In genomic region chr1:105641407-105641806, GRCh38 we compare ENCODE assay signal across 2 cellular contexts.
TF ChIP-seq lines count a peak whose summit lies in the region.

No MANE protein-coding gene starts in this region.

TF ChIP-seq in GM23338, 12 proteins besides CTCF, POLR2A, EP300 and RAD21 (continued from another document):
- TF ChIP-seq ZNF462 (CRISPR knock-in tag; IDR thresholded peaks at IDR 0.05) (no peak), ZNF331 (CRISPR knock-in tag; IDR thresholded peaks at IDR 0.05; ENCODE audit: low read depth) (no peak), JUNB (IDR thresholded peaks at IDR 0.05; ENCODE audit: unreplicated experiment) (no peak), NANOG (IDR thresholded peaks at IDR 0.05; ENCODE audit: borderline replicate concordance) (no peak), EZH2 (IDR thresholded peaks at IDR 0.05; ENCODE audit: low read depth, unreplicated experiment) (no peak), ZNF114 (CRISPR knock-in tag; IDR thresholded peaks at IDR 0.05) (no peak), POLR2AphosphoS5 (IDR thresholded peaks at IDR 0.05; ENCODE audit: low read depth) (no peak), STAT1 (IDR thresholded peaks at IDR 0.05; ENCODE audit: unreplicated experiment) (no peak)
- TF ChIP-seq, protein P1, sequence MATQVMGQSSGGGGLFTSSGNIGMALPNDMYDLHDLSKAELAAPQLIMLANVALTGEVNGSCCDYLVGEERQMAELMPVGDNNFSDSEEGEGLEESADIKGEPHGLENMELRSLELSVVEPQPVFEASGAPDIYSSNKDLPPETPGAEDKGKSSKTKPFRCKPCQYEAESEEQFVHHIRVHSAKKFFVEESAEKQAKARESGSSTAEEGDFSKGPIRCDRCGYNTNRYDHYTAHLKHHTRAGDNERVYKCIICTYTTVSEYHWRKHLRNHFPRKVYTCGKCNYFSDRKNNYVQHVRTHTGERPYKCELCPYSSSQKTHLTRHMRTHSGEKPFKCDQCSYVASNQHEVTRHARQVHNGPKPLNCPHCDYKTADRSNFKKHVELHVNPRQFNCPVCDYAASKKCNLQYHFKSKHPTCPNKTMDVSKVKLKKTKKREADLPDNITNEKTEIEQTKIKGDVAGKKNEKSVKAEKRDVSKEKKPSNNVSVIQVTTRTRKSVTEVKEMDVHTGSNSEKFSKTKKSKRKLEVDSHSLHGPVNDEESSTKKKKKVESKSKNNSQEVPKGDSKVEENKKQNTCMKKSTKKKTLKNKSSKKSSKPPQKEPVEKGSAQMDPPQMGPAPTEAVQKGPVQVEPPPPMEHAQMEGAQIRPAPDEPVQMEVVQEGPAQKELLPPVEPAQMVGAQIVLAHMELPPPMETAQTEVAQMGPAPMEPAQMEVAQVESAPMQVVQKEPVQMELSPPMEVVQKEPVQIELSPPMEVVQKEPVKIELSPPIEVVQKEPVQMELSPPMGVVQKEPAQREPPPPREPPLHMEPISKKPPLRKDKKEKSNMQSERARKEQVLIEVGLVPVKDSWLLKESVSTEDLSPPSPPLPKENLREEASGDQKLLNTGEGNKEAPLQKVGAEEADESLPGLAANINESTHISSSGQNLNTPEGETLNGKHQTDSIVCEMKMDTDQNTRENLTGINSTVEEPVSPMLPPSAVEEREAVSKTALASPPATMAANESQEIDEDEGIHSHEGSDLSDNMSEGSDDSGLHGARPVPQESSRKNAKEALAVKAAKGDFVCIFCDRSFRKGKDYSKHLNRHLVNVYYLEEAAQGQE (IDR thresholded peaks at IDR 0.05; ENCODE audit: unreplicated experiment), result no peak
- TF ChIP-seq, protein P2, sequence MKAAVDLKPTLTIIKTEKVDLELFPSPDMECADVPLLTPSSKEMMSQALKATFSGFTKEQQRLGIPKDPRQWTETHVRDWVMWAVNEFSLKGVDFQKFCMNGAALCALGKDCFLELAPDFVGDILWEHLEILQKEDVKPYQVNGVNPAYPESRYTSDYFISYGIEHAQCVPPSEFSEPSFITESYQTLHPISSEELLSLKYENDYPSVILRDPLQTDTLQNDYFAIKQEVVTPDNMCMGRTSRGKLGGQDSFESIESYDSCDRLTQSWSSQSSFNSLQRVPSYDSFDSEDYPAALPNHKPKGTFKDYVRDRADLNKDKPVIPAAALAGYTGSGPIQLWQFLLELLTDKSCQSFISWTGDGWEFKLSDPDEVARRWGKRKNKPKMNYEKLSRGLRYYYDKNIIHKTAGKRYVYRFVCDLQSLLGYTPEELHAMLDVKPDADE (IDR thresholded peaks at IDR 0.05), result no peak

TF ChIP-seq in WTC11, 78 proteins besides CTCF, POLR2A, EP300 and RAD21 (continued from another document):
- TF ChIP-seq, protein P3, sequence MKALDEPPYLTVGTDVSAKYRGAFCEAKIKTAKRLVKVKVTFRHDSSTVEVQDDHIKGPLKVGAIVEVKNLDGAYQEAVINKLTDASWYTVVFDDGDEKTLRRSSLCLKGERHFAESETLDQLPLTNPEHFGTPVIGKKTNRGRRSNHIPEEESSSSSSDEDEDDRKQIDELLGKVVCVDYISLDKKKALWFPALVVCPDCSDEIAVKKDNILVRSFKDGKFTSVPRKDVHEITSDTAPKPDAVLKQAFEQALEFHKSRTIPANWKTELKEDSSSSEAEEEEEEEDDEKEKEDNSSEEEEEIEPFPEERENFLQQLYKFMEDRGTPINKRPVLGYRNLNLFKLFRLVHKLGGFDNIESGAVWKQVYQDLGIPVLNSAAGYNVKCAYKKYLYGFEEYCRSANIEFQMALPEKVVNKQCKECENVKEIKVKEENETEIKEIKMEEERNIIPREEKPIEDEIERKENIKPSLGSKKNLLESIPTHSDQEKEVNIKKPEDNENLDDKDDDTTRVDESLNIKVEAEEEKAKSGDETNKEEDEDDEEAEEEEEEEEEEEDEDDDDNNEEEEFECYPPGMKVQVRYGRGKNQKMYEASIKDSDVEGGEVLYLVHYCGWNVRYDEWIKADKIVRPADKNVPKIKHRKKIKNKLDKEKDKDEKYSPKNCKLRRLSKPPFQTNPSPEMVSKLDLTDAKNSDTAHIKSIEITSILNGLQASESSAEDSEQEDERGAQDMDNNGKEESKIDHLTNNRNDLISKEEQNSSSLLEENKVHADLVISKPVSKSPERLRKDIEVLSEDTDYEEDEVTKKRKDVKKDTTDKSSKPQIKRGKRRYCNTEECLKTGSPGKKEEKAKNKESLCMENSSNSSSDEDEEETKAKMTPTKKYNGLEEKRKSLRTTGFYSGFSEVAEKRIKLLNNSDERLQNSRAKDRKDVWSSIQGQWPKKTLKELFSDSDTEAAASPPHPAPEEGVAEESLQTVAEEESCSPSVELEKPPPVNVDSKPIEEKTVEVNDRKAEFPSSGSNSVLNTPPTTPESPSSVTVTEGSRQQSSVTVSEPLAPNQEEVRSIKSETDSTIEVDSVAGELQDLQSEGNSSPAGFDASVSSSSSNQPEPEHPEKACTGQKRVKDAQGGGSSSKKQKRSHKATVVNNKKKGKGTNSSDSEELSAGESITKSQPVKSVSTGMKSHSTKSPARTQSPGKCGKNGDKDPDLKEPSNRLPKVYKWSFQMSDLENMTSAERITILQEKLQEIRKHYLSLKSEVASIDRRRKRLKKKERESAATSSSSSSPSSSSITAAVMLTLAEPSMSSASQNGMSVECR (CRISPR knock-in tag; IDR thresholded peaks at IDR 0.05; ENCODE audit: borderline replicate concordance), result no peak
